Comparison of ENCODE assay signal across 8 cellular contexts in the genomic region with DNA sequence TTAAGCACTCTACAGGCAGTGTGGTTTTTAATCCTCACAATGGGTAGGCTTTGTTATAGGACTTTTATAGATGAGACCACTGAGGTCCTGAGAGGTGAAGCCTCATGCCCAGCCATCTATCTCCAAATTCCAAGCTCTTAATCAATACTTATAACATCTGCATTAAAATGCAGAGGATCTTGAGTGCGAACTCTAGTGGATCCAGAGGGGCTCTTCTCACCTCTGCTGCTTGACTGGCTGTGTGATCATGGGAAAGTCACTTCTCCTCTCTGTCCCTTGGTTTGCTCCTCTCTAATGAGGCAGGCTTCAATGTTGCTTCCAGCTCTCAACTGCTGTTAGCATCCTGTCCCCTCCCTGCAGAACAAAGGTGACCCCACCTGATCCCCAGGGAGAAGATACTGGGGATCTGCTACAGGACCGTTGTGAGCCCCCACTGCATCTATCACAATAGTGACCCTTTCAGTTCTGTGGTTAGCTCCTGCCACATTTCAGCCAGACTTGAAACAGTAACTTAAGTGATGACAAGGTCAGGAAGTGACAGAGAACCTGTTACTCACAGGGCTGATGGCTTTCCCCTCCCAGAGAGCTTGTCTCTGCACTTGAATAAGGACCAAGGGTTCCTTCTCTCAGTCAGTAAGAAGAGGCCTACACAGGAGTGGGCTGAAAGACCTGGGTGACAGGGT. TPM values are rescaled to one million over a fixed set of nuclear protein-coding genes. Genes with fewer than 3 reads are reported as not detected.
DNase-seq lines count a peak whose midpoint lies in the region; ATAC-seq and TF ChIP-seq lines count a peak whose summit lies in the region.

No MANE protein-coding gene starts in this region.

- peak; percentile 78 for ATAC-seq in stimulated activated naive CD8-positive, alpha-beta T cell treated with anti-CD3 and anti-CD28 coated beads, Interleukin-15, amount 100 ng/mL, for 72 hours

- no peak overlapping the region for H3K27ac Mint-ChIP-seq in glutamatergic neuron (ENCODE audit: unreplicated experiment)
- peak overlapping the region; percentile 3 to 95 for H3K27ac Mint-ChIP-seq in stimulated activated naive CD8-positive, alpha-beta T cell treated with anti-CD3 and anti-CD28 coated beads, Interleukin-15, amount 100 ng/mL, for 72 hours

- no peaks in the 10 kb centered on the region for H3K36me3 Mint-ChIP-seq in glutamatergic neuron (ENCODE audit: unreplicated experiment)

- TF ChIP-seq CTCF in glutamatergic neuron (IDR thresholded peaks at IDR 0.05; ENCODE audit: partially characterized antibody, unreplicated experiment), result no peak

- H3K9me3 Mint-ChIP-seq in glutamatergic neuron (ENCODE audit: unreplicated experiment), result peaks cover 4% of the 10 kb centered on the region
- no peaks in the 10 kb centered on the region for H3K9me3 Mint-ChIP-seq in stimulated activated naive CD8-positive, alpha-beta T cell treated with anti-CD3 and anti-CD28 coated beads, Interleukin-15, amount 100 ng/mL, for 72 hours

- peak overlapping the region; percentile 89 for H3K4me3 Mint-ChIP-seq in glutamatergic neuron (ENCODE audit: unreplicated experiment)
- H3K4me3 Mint-ChIP-seq in stimulated activated naive CD8-positive, alpha-beta T cell treated with anti-CD3 and anti-CD28 coated beads, Interleukin-15, amount 100 ng/mL, for 72 hours, result peak overlapping the region; percentile 98 to 99

- peaks cover 16% of the 10 kb centered on the region for H3K27me3 Mint-ChIP-seq in glutamatergic neuron (ENCODE audit: unreplicated experiment)
- peaks cover 36% of the 10 kb centered on the region for H3K27me3 Mint-ChIP-seq in stimulated activated naive CD8-positive, alpha-beta T cell treated with anti-CD3 and anti-CD28 coated beads, Interleukin-15, amount 100 ng/mL, for 72 hours

- DNase-seq in activated CD8-positive, alpha-beta memory T cell treated with anti-CD3 and anti-CD28 coated beads for 24 hours, result peak; percentile 59
- DNase-seq in activated CD8-positive, alpha-beta memory T cell treated with anti-CD3 and anti-CD28 coated beads, Interleukin-2, amount 50 U/mL, for 4 hours, result no peak
- peak; percentile 66 for DNase-seq in OCI-M1 (lab: John Stamatoyannopoulos, UW)
- no peak for DNase-seq in glutamatergic neuron
- peak; percentile 27 to 45 for DNase-seq in stimulated activated naive CD8-positive, alpha-beta T cell treated with anti-CD3 and anti-CD28 coated beads, Interleukin-15, amount 100 ng/mL, for 72 hours
- DNase-seq in HuH-7 (ENCODE audit: low spot score), result no peak
- DNase-seq in cortex of kidney (lab: John Stamatoyannopoulos, UW), result no peak
- DNase-seq in mucosa of gallbladder (ENCODE audit: low spot score), result no peak

- no peaks in the 10 kb centered on the region for H3K4me1 Mint-ChIP-seq in glutamatergic neuron (ENCODE audit: low read depth, unreplicated experiment)
- peaks cover 37% of the 10 kb centered on the region for H3K4me1 Mint-ChIP-seq in stimulated activated naive CD8-positive, alpha-beta T cell treated with anti-CD3 and anti-CD28 coated beads, Interleukin-15, amount 100 ng/mL, for 72 hours

RNA-seq across cellular contexts. Expression of gene SLC27A2, which starts 1.3 kb away (rescaled TPM):
- total RNA-seq in glutamatergic neuron (ENCODE audit: unreplicated experiment), result not detected
- 22.9 TPM for total RNA-seq in mucosa of gallbladder

Comparison
In these comparisons a context has a peak if more than half of its experiments do, and no peak if none do; other contexts are left out.
1. DNase-seq: peak in activated CD8-positive, alpha-beta memory T cell treated with anti-CD3 and anti-CD28 coated beads for 24 hours (single experiment), OCI-M1 (single experiment) and stimulated activated naive CD8-positive, alpha-beta T cell treated with anti-CD3 and anti-CD28 coated beads, Interleukin-15, amount 100 ng/mL, for 72 hours (2 of 2); none in activated CD8-positive, alpha-beta memory T cell treated with anti-CD3 and anti-CD28 coated beads, Interleukin-2, amount 50 U/mL, for 4 hours (single experiment), glutamatergic neuron (single experiment), HuH-7 (single experiment), cortex of kidney (single experiment) and mucosa of gallbladder (single experiment).
2. RNA of gene SLC27A2, which starts 1.3 kb away (total RNA-seq): 22.9 TPM in mucosa of gallbladder (single experiment); not detected in glutamatergic neuron (single experiment); every median in the first group is over 10 times any median in the second.